12 cellular contexts compared by ENCODE assay signal in genomic region chr3:129088312-129088711, GRCh38. TPM values are rescaled to one million over a fixed set of nuclear protein-coding genes. Genes with fewer than 3 reads are reported as not detected.
DNase-seq lines count a peak whose midpoint lies in the region; ATAC-seq, FAIRE-seq and TF ChIP-seq lines count a peak whose summit lies in the region.
"Not testable (repeated sequence)": the region's sequence is repeated elsewhere in the genome, so short reads cannot be mapped to it uniquely, and the experiment has no call there.
"Had no signal": no experiment of that assay in that cellular context is flagged by ENCODE, and none has a peak within 500 bp of the region (broad histone marks: within the 10 kb centered on the region; RNA-seq: fewer than 3 reads in every experiment).

No MANE protein-coding gene starts in this region.

- H3K4me1 ChIP-seq in HCT116 (ENCODE audit: control insufficient read depth in 1 of 2, insufficient read depth in 2 of 2, low read length in 2 of 2); left lung; pancreas; upper lobe of right lung: not testable (repeated sequence)
- H3K4me1 ChIP-seq in body of pancreas: peaks cover 15% of the 10 kb centered on the region
- H3K4me1 ChIP-seq in heart left ventricle: peaks cover 0 to 12% (median 7%) of the 10 kb centered on the region in 12 donors

- peak; percentile 65 for FAIRE-seq in GM12891 (lab: Jason Lieb, UNC)
- not testable (repeated sequence) for FAIRE-seq in pancreas (lab: Jason Lieb, UNC)

- not testable (repeated sequence) for BruUV-seq in HCT116 (replicated peaks; lab: Mats Ljungman, UMichigan)

- not testable (repeated sequence) for H3K4me2 ChIP-seq in HCT116 (ENCODE audit: low read length)

- TF ChIP-seq RAD21 in HCT116 (IDR thresholded peaks at IDR 0.05; ENCODE audit: low read depth): not testable (repeated sequence)

- peak; percentile 28 for ATAC-seq in HCT116
- ATAC-seq in SK-N-SH treated with all-trans-retinoic acid at 6 μM for 48 hours: peak; percentile 6
- peak; percentile 12 for ATAC-seq in body of pancreas
- ATAC-seq in heart left ventricle: peak; percentile 30 to 38 (median 32)
- ATAC-seq in left lung: peak; percentile 19
- ATAC-seq in pancreas: peak; percentile 7 to 44 (median 33)
- ATAC-seq in upper lobe of right lung: peak; percentile 3

- H3K36me3 ChIP-seq in HCT116 (ENCODE audit: control insufficient read depth in 1 of 2, insufficient read depth in 2 of 2, low read length in 2 of 2); body of pancreas (replicated peaks in 1 of 2; ENCODE audit: insufficient read depth in 1 of 2, low read depth in 2 of 2); pancreas: not testable (repeated sequence)
- H3K36me3 ChIP-seq in heart left ventricle: peaks cover 0 to 22% (median 20%) of the 10 kb centered on the region in 9 donors
- peaks cover 0 to 25% of the 10 kb centered on the region in 2 donors for H3K36me3 ChIP-seq in left lung
- H3K36me3 ChIP-seq in upper lobe of right lung: peaks cover 20% of the 10 kb centered on the region

- H3K4me3 ChIP-seq in HCT116 (replicated peaks in 1 of 2; ENCODE audit: low read depth in 1 of 2, low read length in 2 of 2); body of pancreas; heart left ventricle; left lung; pancreas; upper lobe of right lung: not testable (repeated sequence)

- not testable (repeated sequence) for H3K27me3 ChIP-seq in HCT116 (ENCODE audit: insufficient read depth, low read length); body of pancreas; heart left ventricle; left lung; pancreas; upper lobe of right lung

- CTCF ChIA-PET in HCT116 (lab: Charles Lee): not testable (repeated sequence)

- not testable (repeated sequence) for DNase-seq in GM12891 (ENCODE audit: insufficient read length, low spot score); HCT116 (ENCODE audit: low read depth, low spot score); body of pancreas; heart left ventricle; left lung; pancreas; upper lobe of right lung

- POLR2A ChIA-PET in HCT116 (lab: Charles Lee): not testable (repeated sequence)

- H3K27ac ChIP-seq in HCT116 (ENCODE audit: low read depth, low read length); body of pancreas; heart left ventricle; left lung; pancreas; upper lobe of right lung: not testable (repeated sequence)

- H4K20me1 ChIP-seq in HCT116 (ENCODE audit: insufficient read depth): not testable (repeated sequence)

- not testable (repeated sequence) for H3K9me3 ChIP-seq in HCT116 (ENCODE audit: control insufficient read depth in 1 of 2, insufficient read depth in 1 of 2, low read depth in 1 of 2, low read length in 2 of 2); body of pancreas; heart left ventricle; left lung; pancreas; upper lobe of right lung

- WGBS in body of pancreas, 2 donors: no CpG with 5 or more reads among the region's 6 CpGs
- WGBS in heart left ventricle, 4 donors: no CpG with 5 or more reads among the region's 6 CpGs
- WGBS in pancreas, 2 donors: no CpG with 5 or more reads among the region's 6 CpGs

- RAD21 ChIA-PET in HCT116 (lab: Charles Lee; ENCODE audit: low non-redundant PET in 1 of 2, low total read pairs in 2 of 2, uncharacterized antibody in 2 of 2, unreplicated experiment in 2 of 2): not testable (repeated sequence)

- TF ChIP-seq CTCF in HCT116 (IDR thresholded peaks at IDR 0.05 in 2 of 3, conservative IDR thresholded peaks at IDR 0.05 in 1 of 3; ENCODE audit: borderline replicate concordance in 1 of 3, insufficient read depth in 1 of 3, low read depth in 2 of 3, low read length in 2 of 3); body of pancreas (IDR thresholded peaks at IDR 0.05); heart left ventricle (IDR thresholded peaks at IDR 0.05); left lung (IDR thresholded peaks at IDR 0.05); pancreas (IDR thresholded peaks at IDR 0.05); upper lobe of right lung (IDR thresholded peaks at IDR 0.05): not testable (repeated sequence)

- not testable (repeated sequence) for TF ChIP-seq POLR2A in GM12891 (IDR thresholded peaks at IDR 0.05; ENCODE audit: low read depth, low read length); HCT116 (IDR thresholded peaks at IDR 0.05; ENCODE audit: borderline replicate concordance, extremely low read depth, insufficient read depth, insufficient read length); body of pancreas (IDR thresholded peaks at IDR 0.05); heart left ventricle (IDR thresholded peaks at IDR 0.05)

- not testable (repeated sequence) for H3K9ac ChIP-seq in HCT116 (ENCODE audit: low read length)

- intact Hi-C loops in HCT116 (cut with micrococcal nuclease); body of pancreas (cut with DNase I); left lung (cut with DNase I); pancreas (cut with DNase I); upper lobe of right lung (cut with DNase I): not testable (repeated sequence)
- intact Hi-C loops in heart left ventricle (cut with DNase I): loop anchor here in 5 of 10 donors (5.0 to 10.0 kb wide), 3 partner anchors 36 to 116 kb away; no protein-coding TSS in a partner anchor

- H3K79me2 ChIP-seq in HCT116 (ENCODE audit: insufficient read depth, low read length): not testable (repeated sequence)

- not testable (repeated sequence) for H3K9me2 ChIP-seq in HCT116 (ENCODE audit: insufficient read depth)

- not testable (repeated sequence) for H2AFZ ChIP-seq in HCT116 (ENCODE audit: low read depth, low read length, poor library complexity, severe bottlenecking)

RNA-seq across cellular contexts. Expression of gene GP9, which starts 27.7 kb away (rescaled TPM):
- 0.24 TPM for polyA plus RNA-seq in GM12891 (2012; ENCODE audit: low read depth, missing spikeins)
- total RNA-seq in HCT116 (2021; ENCODE audit: unreplicated experiment) (not detected), body of pancreas (not detected), heart left ventricle (not detected), left lung (1 to 10 TPM in 1 of 2 donors, not detected in 1; 1.1 TPM), pancreas (not detected), upper lobe of right lung (1.2 TPM)
- polyA plus RNA-seq in HCT116 (2012): not detected in 2 replicates
- polyA plus RNA-seq in heart left ventricle (not detected), pancreas (under 1 TPM in 1 of 2 donors, not detected in 1; 0.14 TPM)
- total RNA-seq: Calu3, NCI-H460, PC-9 had no signal
- polyA plus RNA-seq: BJ had no signal

RNA-seq across cellular contexts. Expression of gene RAB43, which starts 33.3 kb away (rescaled TPM):
- polyA plus RNA-seq in GM12891 (2012; ENCODE audit: low read depth, missing spikeins): 4.1 TPM
- total RNA-seq in HCT116 (2021; ENCODE audit: unreplicated experiment) (13.5 TPM), body of pancreas (10 to 100 TPM in 1 of 2 donors, 1 to 10 TPM in 1; 6.6 to 10.1 TPM), heart left ventricle (10 to 100 TPM in 1 of 9 donors, 1 to 10 TPM in 8; 1.3 to 10.3 (median 3.3) TPM), left lung (10 to 100 TPM; 30.0 to 30.6 TPM), pancreas (10 to 100 TPM in 2 of 6 donors, 1 to 10 TPM in 4; 7.2 to 18.7 (median 8.9) TPM), upper lobe of right lung (38.9 TPM)
- polyA plus RNA-seq in HCT116 (2012): 11.2 and 13.0 TPM in 2 replicates
- polyA plus RNA-seq in heart left ventricle (1 to 10 TPM; 2.4 to 4.9 TPM), pancreas (1 to 10 TPM; 4.7 to 9.4 TPM)
